Comparison of ENCODE assay signal across 8 cellular contexts in genomic region chr11:17906436-17906835, GRCh38.
DNase-seq lines count a peak whose midpoint lies in the region; ATAC-seq and TF ChIP-seq lines count a peak whose summit lies in the region.

No MANE protein-coding gene starts in this region.

- H3K36me3 Mint-ChIP-seq in H9 (ENCODE audit: insufficient read depth in 1 of 3, low read depth in 3 of 3), result no peaks in the 10 kb centered on the region
- no peaks in the 10 kb centered on the region for H3K36me3 Mint-ChIP-seq in natural killer cell

- H3K27me3 ChIP-seq in BE2C (no peaks in the 10 kb centered on the region), H9 (ENCODE audit: insufficient read depth, low read length) (no peaks in the 10 kb centered on the region)

- H3K79me1 ChIP-seq in H9 (ENCODE audit: insufficient read depth, low read depth, low read length, poor library complexity, severe bottlenecking), result no peaks in the 10 kb centered on the region

- no peak overlapping the region for H3K23ac ChIP-seq in H9 (ENCODE audit: insufficient read length, low read depth, low read length)

- no CpG with 5 or more reads among the region's 7 CpGs for WGBS in H9 (ENCODE audit: extremely low coverage, insufficient read length, low lambda C conversion rate)

- H3K23me2 ChIP-seq in H9 (ENCODE audit: insufficient read length, low read depth, low read length, poor library complexity, severe bottlenecking), result no peaks in the 10 kb centered on the region

- H3K4me3 ChIP-seq in BE2C (ENCODE audit: low read depth, low read length), result no peak overlapping the region

- no peak overlapping the region for H2BK20ac ChIP-seq in H9 (ENCODE audit: low read depth, low read length, poor library complexity, severe bottlenecking)

- no peak overlapping the region for H3K14ac ChIP-seq in H9 (ENCODE audit: insufficient read depth, low read length)

- no peak overlapping the region for H3K56ac ChIP-seq in H9 (ENCODE audit: insufficient read length, low read depth, low read length)

- no peak overlapping the region for H3T11ph ChIP-seq in H9 (ENCODE audit: low read length)

- H2AK5ac ChIP-seq in H9 (ENCODE audit: insufficient read length, low read length), result no peak overlapping the region

- no peak overlapping the region for H3K18ac ChIP-seq in H9 (ENCODE audit: insufficient read length, low read depth, low read length)

- no peak overlapping the region for H4K91ac ChIP-seq in H9 (ENCODE audit: insufficient read length, low read depth, low read length)

- H2AFZ ChIP-seq in H9 (ENCODE audit: low read length), result no peak overlapping the region

- H2BK15ac ChIP-seq in H9 (ENCODE audit: low read depth, low read length), result no peak overlapping the region

- H3K4me1 ChIP-seq in BE2C (no peaks in the 10 kb centered on the region), H9 (ENCODE audit: insufficient read depth, low read length) (peaks cover 4% of the 10 kb centered on the region; the same call in 1 of the 2 replicates)

- H4K8ac ChIP-seq in H9 (replicated peaks; ENCODE audit: insufficient read length, low read depth, low read length), result no peak overlapping the region

- no peak overlapping the region for H4K5ac ChIP-seq in H9 (ENCODE audit: insufficient read length, low read depth, low read length)

- H2BK120ac ChIP-seq in H9 (ENCODE audit: low read depth, low read length, poor library complexity, severe bottlenecking), result no peak overlapping the region

- no peak overlapping the region for H3K9ac ChIP-seq in H9 (ENCODE audit: extremely low read depth, insufficient read length, low read length)

- no peak overlapping the region for H3K4me2 ChIP-seq in H9 (ENCODE audit: insufficient read depth, insufficient read length, low read length)

- intact Hi-C loops in natural killer cell (cut with micrococcal nuclease), result no loop called here

- no peak overlapping the region for H2BK12ac ChIP-seq in H9 (ENCODE audit: insufficient read length, low read depth, low read length)

- H3K9me3 ChIP-seq in BE2C (no peaks in the 10 kb centered on the region), H9 (ENCODE audit: control insufficient read depth, low read depth, low read length) (no peaks in the 10 kb centered on the region)

- H3K27ac ChIP-seq in H9 (ENCODE audit: insufficient read length, low read depth, low read length) (no peak overlapping the region), VCaP (no peak overlapping the region)

- no peaks in the 10 kb centered on the region for H4K20me1 ChIP-seq in H9 (ENCODE audit: control insufficient read depth, insufficient read depth, insufficient read length)

- H3K27ac Mint-ChIP-seq in H9, result no peak overlapping the region; a peak in 1 of 7 replicates
- no peak overlapping the region for H3K27ac Mint-ChIP-seq in natural killer cell

- no peaks in the 10 kb centered on the region for H3K36me3 ChIP-seq in BE2C

- no peak for ATAC-seq in GM21528 (IDR thresholded peaks at IDR 0.05; ENCODE audit: low FRiP score, unreplicated experiment)
- ATAC-seq in GM19455 (IDR thresholded peaks at IDR 0.05; ENCODE audit: unreplicated experiment), result no peak
- no peak for ATAC-seq in natural killer cell

- TF ChIP-seq CTCF in BE2C (IDR thresholded peaks at IDR 0.05; ENCODE audit: low read depth, low read length), result no peak
- peak; percentile 77 for TF ChIP-seq CTCF in H9 (conservative IDR thresholded peaks at IDR 0.05)
- TF ChIP-seq CTCF in VCaP (conservative IDR thresholded peaks at IDR 0.05), result peak; percentile 77
- no peak for TF ChIP-seq CTCF in natural killer cell (IDR thresholded peaks at IDR 0.05)

- H3K79me2 ChIP-seq in H9 (ENCODE audit: insufficient read depth, low read length), result no peaks in the 10 kb centered on the region

- H3K4ac ChIP-seq in H9 (ENCODE audit: low read depth, low read length), result no peak overlapping the region

- no peaks in the 10 kb centered on the region for H3K9me3 Mint-ChIP-seq in H9
- H3K9me3 Mint-ChIP-seq in natural killer cell, result no peaks in the 10 kb centered on the region

- DNase-seq in BE2C (peak; percentile 62), H9 (peak; percentile 85), islet precursor cell (peak; percentile 62), natural killer cell (no peak)
- no peak for DNase-seq in stimulated activated CD8-positive, alpha-beta memory T cell treated with anti-CD3 and anti-CD28 coated beads, Interleukin-4, amount 100 ng/mL, for 48 hours

- H2BK5ac ChIP-seq in H9 (ENCODE audit: insufficient read length, low read length), result no peak overlapping the region

- H3K27me3 Mint-ChIP-seq in H9 (ENCODE audit: low read depth) (no peaks in the 10 kb centered on the region), natural killer cell (ENCODE audit: low read depth in 2 of 2) (no peaks in the 10 kb centered on the region)

- H3K4me1 Mint-ChIP-seq in H9, result peaks cover 8 to 9% of the 10 kb centered on the region in 2 experiments
- H3K4me1 Mint-ChIP-seq in natural killer cell, result peaks cover 6 to 21% of the 10 kb centered on the region in 2 donors

- no peak overlapping the region for H3K4me3 Mint-ChIP-seq in H9
- H3K4me3 Mint-ChIP-seq in natural killer cell, result no peak overlapping the region

Comparison
In these comparisons a context has a peak if more than half of its experiments do, and no peak if none do; other contexts are left out.
1. DNase-seq: peak in BE2C (single experiment), H9 (single experiment) and islet precursor cell (single experiment); none in stimulated activated CD8-positive, alpha-beta memory T cell treated with anti-CD3 and anti-CD28 coated beads, Interleukin-4, amount 100 ng/mL, for 48 hours (single experiment) and natural killer cell (single experiment).
2. CTCF ChIP-seq: peak in H9 (single experiment) and VCaP (single experiment); none in BE2C (single experiment) and natural killer cell (single experiment).